ENCODE assay signal across 8 cellular contexts in genomic region chr9:79572891-79573696, GRCh38. TPM values are rescaled to one million over a fixed set of nuclear protein-coding genes. Genes with fewer than 3 reads are reported as not detected.
DNase-seq lines count a peak whose midpoint lies in the region; ATAC-seq lines count a peak whose summit lies in the region.

No MANE protein-coding gene starts in this region.

- intact Hi-C loops in CD4-positive, alpha-beta memory T cell (cut with micrococcal nuclease): loop anchor here (1.0 to 5.0 kb wide), 6 partner anchors 8 to 1276 kb away; partner anchors contain the start of gene PSAT1

- peak overlapping the region; percentile 92 to 99 (median 96) for H3K4me3 Mint-ChIP-seq in CD4-positive, alpha-beta memory T cell
- H3K4me3 Mint-ChIP-seq in naive B cell: peak overlapping the region in 6 of 8 donors; percentile 88 to 96 (median 93)

- H3K9me3 ChIP-seq in CD4-positive, alpha-beta memory T cell (ENCODE audit: control insufficient read depth in 1 of 2, low read length in 2 of 2): no peaks in the 10 kb centered on the region
- H3K9me3 ChIP-seq in Karpas-422 (ENCODE audit: low read length) (no peaks in the 10 kb centered on the region), esophagus (ENCODE audit: control insufficient read depth in 2 of 2, insufficient read depth in 1 of 2, low read depth in 1 of 2, low read length in 1 of 2) (no peaks in the 10 kb centered on the region)

- H3K4me2 ChIP-seq in Karpas-422 (ENCODE audit: low read depth, low read length, poor library complexity, severe bottlenecking): peak overlapping the region; percentile 79

- H3K27me3 Mint-ChIP-seq in CD4-positive, alpha-beta memory T cell: peaks cover 3 to 4% of the 10 kb centered on the region in 2 donors
- peaks cover 0 to 8% (median 0%) of the 10 kb centered on the region in 3 donors for H3K27me3 Mint-ChIP-seq in naive B cell

- no peaks in the 10 kb centered on the region for H4K20me1 ChIP-seq in Karpas-422 (ENCODE audit: insufficient read depth, low read depth, low read length)

- no peaks in the 10 kb centered on the region for H3K36me3 ChIP-seq in CD4-positive, alpha-beta memory T cell (ENCODE audit: insufficient read depth, low read length)
- peaks cover 24% of the 10 kb centered on the region for H3K36me3 ChIP-seq in Karpas-422 (ENCODE audit: insufficient read depth, low read length)
- H3K36me3 ChIP-seq in esophagus (ENCODE audit: control insufficient read depth in 2 of 2, insufficient read depth in 2 of 2, low read length in 1 of 2): no peaks in the 10 kb centered on the region

- ATAC-seq in naive B cell (ENCODE audit: low read depth in 2 of 2) (peak in 1 of 2 donors; percentile 2), GM21381 (IDR thresholded peaks at IDR 0.05; ENCODE audit: unreplicated experiment) (no peak)

- DNase-seq in CD4-positive, alpha-beta memory T cell: peak; percentile 69 to 76 (median 72)
- DNase-seq in Karpas-422: peak; percentile 79
- peak; percentile 50 for DNase-seq in activated T-cell treated with anti-CD3 and anti-CD28 coated beads for 48 hours (ENCODE audit: low read depth)
- DNase-seq in naive B cell: peak; percentile 72
- DNase-seq in superior temporal gyrus (ENCODE audit: extremely low spot score): peak; percentile 44
- no peak for DNase-seq in H4 (ENCODE audit: low spot score)

- POLR2A ChIA-PET in CD4-positive, alpha-beta memory T cell (lab: Charles Lee; ENCODE audit: partially characterized antibody): interaction anchor here (1.0 to 3.8 kb wide), 13 partner anchors 9 to 286 kb away, joined by 3 to 106 read pairs (median 6); no protein-coding TSS in a partner anchor

- peaks cover 0 to 22% of the 10 kb centered on the region in 2 donors for H3K36me3 Mint-ChIP-seq in CD4-positive, alpha-beta memory T cell
- H3K36me3 Mint-ChIP-seq in naive B cell: no peaks in the 10 kb centered on the region

- H3K27ac Mint-ChIP-seq in CD4-positive, alpha-beta memory T cell: peak overlapping the region; percentile 92 to 98 (median 95)
- H3K27ac Mint-ChIP-seq in naive B cell: peak overlapping the region in 5 of 6 donors; percentile 76 to 97 (median 91)

- H3K4me3 ChIP-seq in CD4-positive, alpha-beta memory T cell (ENCODE audit: low read length in 2 of 2): peak overlapping the region; percentile 66 to 68
- H3K4me3 ChIP-seq in Karpas-422 (ENCODE audit: low read length): peak overlapping the region; percentile 70
- peak overlapping the region; percentile 87 to 89 for H3K4me3 ChIP-seq in esophagus (ENCODE audit: low read depth in 1 of 2, low read length in 2 of 2)

- CTCF ChIA-PET in CD4-positive, alpha-beta memory T cell (lab: Charles Lee; ENCODE audit: partially characterized antibody): interaction anchor here (1.5 to 1.9 kb wide), 2 partner anchors 10 kb away, joined by 10 to 23 read pairs; no protein-coding TSS in a partner anchor

- peak overlapping the region; percentile 82 for H3K9ac ChIP-seq in Karpas-422 (ENCODE audit: low read length)

- peaks cover 55% of the 10 kb centered on the region for H3K79me2 ChIP-seq in Karpas-422 (ENCODE audit: low read length)

- peaks cover 8% of the 10 kb centered on the region for H3K27me3 ChIP-seq in CD4-positive, alpha-beta memory T cell (ENCODE audit: insufficient read depth, low read length)
- H3K27me3 ChIP-seq in Karpas-422 (ENCODE audit: low read length) (no peaks in the 10 kb centered on the region), esophagus (ENCODE audit: control insufficient read depth in 1 of 2, insufficient read depth in 2 of 2, low read length in 2 of 2) (no peaks in the 10 kb centered on the region)

- H3K4me1 ChIP-seq in CD4-positive, alpha-beta memory T cell (ENCODE audit: insufficient read depth, low read length): peaks cover 51% of the 10 kb centered on the region
- H3K4me1 ChIP-seq in Karpas-422 (ENCODE audit: low read length): peaks cover 54% of the 10 kb centered on the region
- H3K4me1 ChIP-seq in esophagus (ENCODE audit: control insufficient read depth in 2 of 2, insufficient read depth in 2 of 2, low read length in 1 of 2): no peaks in the 10 kb centered on the region

- whole genome bisulfite sequencing in esophagus, 2 donors: 1% methylated on average over 47 to 96 of the region's 96 CpGs

- no peak overlapping the region for H2AFZ ChIP-seq in Karpas-422 (ENCODE audit: low read length)

- H3K9me3 Mint-ChIP-seq in CD4-positive, alpha-beta memory T cell: no peaks in the 10 kb centered on the region
- no peaks in the 10 kb centered on the region for H3K9me3 Mint-ChIP-seq in naive B cell

- H3K9me2 ChIP-seq in Karpas-422 (replicated peaks; ENCODE audit: insufficient read depth, low read length): no peaks in the 10 kb centered on the region

- peak overlapping the region; percentile 85 for H3K27ac ChIP-seq in CD4-positive, alpha-beta memory T cell (ENCODE audit: low read depth, low read length)
- H3K27ac ChIP-seq in Karpas-422 (ENCODE audit: low read length): peak overlapping the region; percentile 94
- H3K27ac ChIP-seq in esophagus (ENCODE audit: low read depth in 2 of 2, low read length in 1 of 2): peak overlapping the region; percentile 95 to 96

- peaks cover 39 to 53% (median 42%) of the 10 kb centered on the region in 4 donors for H3K4me1 Mint-ChIP-seq in CD4-positive, alpha-beta memory T cell
- peaks cover 30 to 49% (median 40%) of the 10 kb centered on the region in 3 donors for H3K4me1 Mint-ChIP-seq in naive B cell

RNA-seq across cellular contexts. Expression of gene TLE4, which starts 1.3 kb away (rescaled TPM):
- total RNA-seq in CD4-positive, alpha-beta memory T cell: 100 to 1,000 TPM in 1 of 2 experiments, 10 to 100 TPM in 1; 98.6 to 101 TPM
- 10 to 100 TPM; 27.9 to 45.7 TPM for polyA plus RNA-seq in CD4-positive, alpha-beta memory T cell
- total RNA-seq in Karpas-422 (2014; rRNA removed; shearing (Covaris generic); ENCODE audit: low replicate concordance): 65.3 TPM in 2 replicates
- polyA plus RNA-seq in esophagus (10 to 100 TPM in 1 of 2 donors, 1 to 10 TPM in 1; 8.5 to 12.9 TPM), naive B cell (ENCODE audit: low read depth in 6 of 6) (10 to 100 TPM; 13.1 to 34.6 (median 26.0) TPM)
- total RNA-seq in H4 (2014; rRNA removed; shearing (Covaris generic)): 27.8 and 32.1 TPM in 2 replicates
